ENCODE assay signal across 8 cellular contexts in the genomic region with DNA sequence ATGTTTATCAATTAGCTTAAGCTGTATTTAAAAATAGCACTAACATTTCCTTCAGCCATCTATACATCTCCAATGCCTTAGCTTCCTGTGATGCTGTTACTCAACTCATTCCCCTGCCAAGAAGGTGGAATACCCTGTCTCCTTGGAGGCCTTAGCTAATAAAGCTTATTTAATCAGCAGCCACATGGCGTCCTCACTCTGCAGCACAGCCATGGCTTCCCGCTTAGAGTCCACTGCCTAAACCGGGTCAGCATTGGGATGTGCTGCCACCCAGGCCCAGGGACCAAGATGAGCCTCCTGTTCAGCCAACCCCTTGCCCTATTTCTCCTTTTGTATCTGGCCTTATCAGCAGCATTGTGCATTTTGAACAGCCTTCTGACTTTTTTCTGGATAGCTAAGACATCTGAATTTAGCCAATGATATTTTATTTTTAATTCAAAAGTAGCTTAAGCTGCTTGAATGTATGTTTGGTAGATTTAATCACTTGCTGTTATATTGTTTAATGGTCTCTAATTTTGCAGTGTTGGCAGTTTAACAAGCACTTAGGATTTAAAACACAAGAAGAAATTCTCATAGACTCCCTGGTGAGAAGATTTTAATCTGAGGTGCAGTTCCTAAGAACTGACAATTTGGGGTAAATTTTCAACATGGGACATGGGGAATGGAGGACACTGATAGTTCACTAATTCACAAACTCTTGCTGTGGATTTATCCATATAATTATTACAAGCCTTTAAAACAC.
A peak's percentile ranks its signal among the peaks of the same experiment; 100 is the strongest.
DNase-seq lines count a peak whose midpoint lies in the region; ATAC-seq, FAIRE-seq and TF ChIP-seq lines count a peak whose summit lies in the region.

No MANE protein-coding gene starts in this region.

- in situ Hi-C loops in astrocyte of the spinal cord (cut with HindIII; ENCODE audit: low sequenced_read_pairs): no loop called here

- H3K9ac ChIP-seq in keratinocyte (ENCODE audit: control insufficient read depth, extremely low read depth, insufficient read depth, low read length): no peak overlapping the region

- no peaks in the 10 kb centered on the region for H3K27me3 ChIP-seq in keratinocyte (ENCODE audit: control insufficient read depth, extremely low read depth, insufficient read depth, low read length)
- H3K27me3 ChIP-seq in suprapubic skin: no peaks in the 10 kb centered on the region

- no peak overlapping the region for H3K4me3 ChIP-seq in astrocyte of the spinal cord (ENCODE audit: low read depth, low read length)
- H3K4me3 ChIP-seq in keratinocyte (ENCODE audit: control insufficient read depth in 2 of 3, extremely low read depth in 1 of 3, insufficient read depth in 2 of 3, low read depth in 1 of 3, low read length in 3 of 3): no peak overlapping the region
- no peak overlapping the region for H3K4me3 ChIP-seq in suprapubic skin

- 49% methylated on average over 3 of the region's 3 CpGs for WGBS in suprapubic skin

- H3K9me3 ChIP-seq in keratinocyte (ENCODE audit: control insufficient read depth, low read depth, low read length) (no peaks in the 10 kb centered on the region), suprapubic skin (no peaks in the 10 kb centered on the region)

- no peak for FAIRE-seq in keratinocyte (lab: Jason Lieb, UNC)

- no peaks in the 10 kb centered on the region for H3K9me1 ChIP-seq in keratinocyte (ENCODE audit: control insufficient read depth, extremely low read depth, insufficient read depth, low read length)

- no peaks in the 10 kb centered on the region for H4K20me1 ChIP-seq in keratinocyte (ENCODE audit: control insufficient read depth, extremely low read depth, insufficient read depth, low read length)

- H3K36me3 ChIP-seq in keratinocyte (ENCODE audit: control insufficient read depth in 2 of 2, extremely low read depth in 1 of 2, insufficient read depth in 2 of 2, low read length in 2 of 2) (no peaks in the 10 kb centered on the region), suprapubic skin (no peaks in the 10 kb centered on the region)

- no peaks in the 10 kb centered on the region for H3K79me2 ChIP-seq in keratinocyte (ENCODE audit: control insufficient read depth, insufficient read depth, low read length)

- H3K27ac ChIP-seq in keratinocyte (ENCODE audit: control insufficient read depth, insufficient read depth, low read length) (peak overlapping the region; percentile 66), suprapubic skin (peak overlapping the region; percentile 32)

- dilution Hi-C loops in keratinocyte (cut with MboI; ENCODE audit: extremely low pct_ligation_motif_present, low sequenced_read_pairs): no loop called here

- TF ChIP-seq POLR2A in suprapubic skin (IDR thresholded peaks at IDR 0.05): no peak

- H3K4me2 ChIP-seq in keratinocyte (ENCODE audit: control insufficient read depth, extremely low read depth, insufficient read depth, low read depth, low read length): peak overlapping the region; percentile 50

- peaks cover 25% of the 10 kb centered on the region for H3K4me1 ChIP-seq in keratinocyte (ENCODE audit: control insufficient read depth, extremely low read depth, insufficient read depth, low read length)
- peaks cover 38% of the 10 kb centered on the region for H3K4me1 ChIP-seq in suprapubic skin

- TF ChIP-seq EP300 in suprapubic skin (IDR thresholded peaks at IDR 0.05): no peak

- DNase-seq in DMS153 (lab: John Stamatoyannopoulos, UW) (peak; percentile 10), DMS153 treated with DMSO at 0.1 percent for 48 hours (lab: John Stamatoyannopoulos, UW; ENCODE audit: unreplicated experiment) (no peak), astrocyte of the spinal cord (ENCODE audit: low read depth, low spot score) (peak; percentile 33), keratinocyte (ENCODE audit: low read depth, low spot score) (no peak), suprapubic skin (ENCODE audit: low spot score in 2 of 2) (no peak)

- ATAC-seq in GM19328 (IDR thresholded peaks at IDR 0.05; ENCODE audit: unreplicated experiment) (no peak), HG02852 (IDR thresholded peaks at IDR 0.05; ENCODE audit: unreplicated experiment) (no peak), GM18520 (IDR thresholded peaks at IDR 0.05; ENCODE audit: unreplicated experiment) (no peak)

- H2AFZ ChIP-seq in keratinocyte (ENCODE audit: control insufficient read depth, low read length): peak overlapping the region; percentile 45

- TF ChIP-seq CTCF in astrocyte of the spinal cord (IDR thresholded peaks at IDR 0.05; ENCODE audit: low read depth, low read length) (no peak), keratinocyte (optimal IDR thresholded peaks at IDR 0.05 in 1 of 3, IDR thresholded peaks at IDR 0.05 in 1 of 3, conservative IDR thresholded peaks at IDR 0.05 in 1 of 3; ENCODE audit: extremely low read depth in 1 of 3, insufficient read depth in 2 of 3, low read length in 3 of 3) (peak in 1 of 3 experiments; percentile 40), suprapubic skin (IDR thresholded peaks at IDR 0.05) (no peak)

Comparison
In these comparisons a context has a peak if more than half of its experiments do, and no peak if none do; other contexts are left out.
1. DNase-seq: peak in DMS153 (single experiment) and astrocyte of the spinal cord (single experiment); none in DMS153 treated with DMSO at 0.1 percent for 48 hours (single experiment), keratinocyte (single experiment) and suprapubic skin (0 of 2).